In the genomic region with DNA sequence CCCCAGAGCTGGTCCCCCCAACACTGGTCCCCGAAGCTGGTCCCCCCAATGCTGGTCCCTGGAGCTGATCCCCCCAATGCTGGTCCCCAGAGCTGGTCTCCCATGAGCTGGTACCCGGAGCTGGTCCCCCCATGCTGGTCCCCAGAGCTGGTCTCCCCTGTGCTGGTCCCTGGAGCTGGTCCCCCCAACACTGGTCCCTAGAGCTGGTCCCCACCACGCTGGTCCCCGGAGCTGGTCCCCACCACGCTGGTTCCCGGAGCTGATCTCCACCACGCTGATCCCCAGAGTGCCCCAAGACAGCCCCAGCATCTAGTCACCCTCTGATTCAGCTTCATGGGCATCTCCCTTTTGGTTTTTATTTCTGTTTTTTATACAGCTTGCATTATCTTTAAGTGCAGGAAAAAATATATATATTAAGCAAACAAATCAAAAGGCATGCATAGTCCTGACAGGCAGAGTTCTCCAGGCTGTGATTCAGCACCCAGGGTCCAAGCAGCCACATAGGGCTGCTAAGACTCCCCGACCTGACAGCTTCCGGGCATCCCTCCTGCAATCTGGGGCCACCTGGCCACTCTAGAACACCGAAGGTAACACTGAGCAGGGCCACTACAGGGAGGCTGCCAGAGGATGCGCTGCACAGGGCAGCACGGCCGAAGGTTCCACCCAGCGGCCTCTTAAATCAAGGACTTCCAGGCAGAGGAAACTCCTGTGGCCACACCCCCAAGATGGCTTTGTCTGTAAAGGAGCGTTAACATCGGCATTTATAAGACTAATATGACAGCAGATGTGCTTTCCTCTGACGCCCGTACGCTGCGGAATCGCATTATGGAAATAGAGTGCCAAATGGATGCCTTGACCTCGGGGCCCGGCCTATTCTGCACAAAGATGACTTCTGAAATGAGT, we compare ENCODE assay signal across 1 cellular context.
TF ChIP-seq lines count a peak whose summit lies in the region.

No MANE protein-coding gene starts in this region.

TF ChIP-seq in neural cell, 6 proteins besides CTCF, POLR2A, EP300 and RAD21 (continued from another document):
- TF ChIP-seq, protein P1, sequence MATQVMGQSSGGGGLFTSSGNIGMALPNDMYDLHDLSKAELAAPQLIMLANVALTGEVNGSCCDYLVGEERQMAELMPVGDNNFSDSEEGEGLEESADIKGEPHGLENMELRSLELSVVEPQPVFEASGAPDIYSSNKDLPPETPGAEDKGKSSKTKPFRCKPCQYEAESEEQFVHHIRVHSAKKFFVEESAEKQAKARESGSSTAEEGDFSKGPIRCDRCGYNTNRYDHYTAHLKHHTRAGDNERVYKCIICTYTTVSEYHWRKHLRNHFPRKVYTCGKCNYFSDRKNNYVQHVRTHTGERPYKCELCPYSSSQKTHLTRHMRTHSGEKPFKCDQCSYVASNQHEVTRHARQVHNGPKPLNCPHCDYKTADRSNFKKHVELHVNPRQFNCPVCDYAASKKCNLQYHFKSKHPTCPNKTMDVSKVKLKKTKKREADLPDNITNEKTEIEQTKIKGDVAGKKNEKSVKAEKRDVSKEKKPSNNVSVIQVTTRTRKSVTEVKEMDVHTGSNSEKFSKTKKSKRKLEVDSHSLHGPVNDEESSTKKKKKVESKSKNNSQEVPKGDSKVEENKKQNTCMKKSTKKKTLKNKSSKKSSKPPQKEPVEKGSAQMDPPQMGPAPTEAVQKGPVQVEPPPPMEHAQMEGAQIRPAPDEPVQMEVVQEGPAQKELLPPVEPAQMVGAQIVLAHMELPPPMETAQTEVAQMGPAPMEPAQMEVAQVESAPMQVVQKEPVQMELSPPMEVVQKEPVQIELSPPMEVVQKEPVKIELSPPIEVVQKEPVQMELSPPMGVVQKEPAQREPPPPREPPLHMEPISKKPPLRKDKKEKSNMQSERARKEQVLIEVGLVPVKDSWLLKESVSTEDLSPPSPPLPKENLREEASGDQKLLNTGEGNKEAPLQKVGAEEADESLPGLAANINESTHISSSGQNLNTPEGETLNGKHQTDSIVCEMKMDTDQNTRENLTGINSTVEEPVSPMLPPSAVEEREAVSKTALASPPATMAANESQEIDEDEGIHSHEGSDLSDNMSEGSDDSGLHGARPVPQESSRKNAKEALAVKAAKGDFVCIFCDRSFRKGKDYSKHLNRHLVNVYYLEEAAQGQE (IDR thresholded peaks at IDR 0.05; ENCODE audit: borderline replicate concordance), result no peak
- TF ChIP-seq POLR2AphosphoS5 (IDR thresholded peaks at IDR 0.05) (no peak), EZH2 (IDR thresholded peaks at IDR 0.05; ENCODE audit: borderline replicate concordance, insufficient read depth, low read length, poor library complexity, severe bottlenecking) (no peak), MXI1 (conservative IDR thresholded peaks at IDR 0.05; ENCODE audit: poor library complexity, severe bottlenecking) (no peak), TAF1 (IDR thresholded peaks at IDR 0.05; ENCODE audit: low read depth) (no peak)
